Comparison of ENCODE assay signal across 8 cellular contexts in genomic region chr15:51621917-51622268, GRCh38. TPM values are rescaled to one million over a fixed set of nuclear protein-coding genes. Genes with fewer than 3 reads are reported as not detected.
DNase-seq lines count a peak whose midpoint lies in the region; ATAC-seq, FAIRE-seq and TF ChIP-seq lines count a peak whose summit lies in the region.

No MANE protein-coding gene starts in this region.

- H3K4me1 Mint-ChIP-seq in nephron progenitor cell = peaks cover 41% of the 10 kb centered on the region

- TF ChIP-seq CTCF in foreskin keratinocyte (conservative IDR thresholded peaks at IDR 0.05) (peak; percentile 30), nephron progenitor cell (IDR thresholded peaks at IDR 0.05) (no peak), upper lobe of right lung (IDR thresholded peaks at IDR 0.05) (peak; percentile 21)

- H3K27me3 ChIP-seq in foreskin keratinocyte (no peaks in the 10 kb centered on the region), upper lobe of right lung (no peaks in the 10 kb centered on the region)

- ATAC-seq in HG02870 (IDR thresholded peaks at IDR 0.05; ENCODE audit: unreplicated experiment) = peak; percentile 37
- ATAC-seq in foreskin keratinocyte = peak; percentile 73
- peak; percentile 61 for ATAC-seq in upper lobe of right lung

- in situ Hi-C loops in ACHN (cut with HindIII; ENCODE audit: low pct_ligation_motif_present, low pct_unique_long_range_greater_than_20kb, low sequenced_read_pairs) = no loop called here

- H3K27me3 Mint-ChIP-seq in nephron progenitor cell (ENCODE audit: low read depth, poor library complexity) = peaks cover 6% of the 10 kb centered on the region

- H3K27ac ChIP-seq in foreskin keratinocyte (peak overlapping the region; percentile 33), upper lobe of right lung (peak overlapping the region; percentile 77)

- peaks cover 16% of the 10 kb centered on the region for H3K4me1 ChIP-seq in foreskin keratinocyte
- peaks cover 26% of the 10 kb centered on the region for H3K4me1 ChIP-seq in upper lobe of right lung

- intact Hi-C loops in upper lobe of right lung (cut with DNase I) = no loop called here

- H3K27ac Mint-ChIP-seq in nephron progenitor cell = peak overlapping the region; percentile 98

- H3K9me3 Mint-ChIP-seq in nephron progenitor cell = no peaks in the 10 kb centered on the region

- H3K4me3 ChIP-seq in upper lobe of right lung = peak overlapping the region; percentile 85

- TF ChIP-seq POLR2A in GM12892 (IDR thresholded peaks at IDR 0.05; ENCODE audit: low read depth, low read length) = no peak; the same call in 1 of the 2 replicates

- peak overlapping the region; percentile 97 for H3K4me3 Mint-ChIP-seq in nephron progenitor cell

- H3K36me3 Mint-ChIP-seq in nephron progenitor cell (ENCODE audit: low read depth) = no peaks in the 10 kb centered on the region

- no peaks in the 10 kb centered on the region for H3K36me3 ChIP-seq in upper lobe of right lung

- FAIRE-seq in GM12892 (lab: Jason Lieb, UNC) = no peak

- H3K9me3 ChIP-seq in upper lobe of right lung = no peaks in the 10 kb centered on the region

- DNase-seq in ACHN (peak; percentile 61), GM12892 (ENCODE audit: insufficient read length) (peak; percentile 36), NCI-H69 (lab: John Stamatoyannopoulos, UW) (peak; percentile 82), foreskin keratinocyte (peak; percentile 40 to 58), nephron progenitor cell (peak; percentile 58), upper lobe of right lung (no peak)
- DNase-seq in activated gamma-delta T cell treated with anti-CD3 and anti-CD28 coated beads, Interleukin-2, amount 50 U/mL, for 16 hours (ENCODE audit: low read depth) = peak; percentile 1

RNA-seq across cellular contexts. Expression of gene DMXL2, which starts 0.7 kb away (rescaled TPM):
- 19.3 TPM for polyA plus RNA-seq in GM12892 (2012; ENCODE audit: missing spikeins)
- total RNA-seq in foreskin keratinocyte = 14.1 and 15.0 TPM in 2 replicates
- 5.2 and 5.8 TPM in 2 replicates for polyA plus RNA-seq in foreskin keratinocyte
- total RNA-seq in upper lobe of right lung = 55.2 TPM

RNA-seq across cellular contexts. Expression of gene SCG3, which starts 59.4 kb away (rescaled TPM):
- 0.21 TPM for polyA plus RNA-seq in GM12892 (2012; ENCODE audit: missing spikeins)
- total RNA-seq in foreskin keratinocyte (not detected in 2 replicates), upper lobe of right lung (0.17 TPM)
- 0.01 TPM in 1 of 2 replicates, not detected in the other for polyA plus RNA-seq in foreskin keratinocyte
